Comparison of ENCODE assay signal across 1 cellular context in genomic region chr6:42210551-42210950, GRCh38.
A peak's percentile ranks its signal among the peaks of the same experiment; 100 is the strongest.
TF ChIP-seq lines count a peak whose summit lies in the region.

No MANE protein-coding gene starts in this region.

TF ChIP-seq in HEK293, 187 proteins besides CTCF, POLR2A, EP300 and RAD21 (continued from another document and continues in another):
- peak; percentile 50; the same call in 1 of the 2 replicates for TF ChIP-seq TSHZ1 (tag by site-specific recombination; IDR thresholded peaks at IDR 0.05; ENCODE audit: borderline replicate concordance)
- no peak for TF ChIP-seq ZNF211 (tag by site-specific recombination; IDR thresholded peaks at IDR 0.05; ENCODE audit: low read depth)
- no peak for TF ChIP-seq PBX3 (CRISPR knock-in tag; IDR thresholded peaks at IDR 0.05)
- 0 out of 2 replicates have a peak, but pooled peaks have one; percentile 29 for TF ChIP-seq ZNF558 (tag by site-specific recombination; IDR thresholded peaks at IDR 0.05)
- peak; percentile 73; the same call in 1 of the 2 replicates for TF ChIP-seq OVOL3 (tag by site-specific recombination; IDR thresholded peaks at IDR 0.05)
- peak; percentile 67; the same call in 1 of the 2 replicates for TF ChIP-seq ZNF580 (tag by site-specific recombination; IDR thresholded peaks at IDR 0.05)
- TF ChIP-seq ZNF155 (tag by site-specific recombination; IDR thresholded peaks at IDR 0.05), result no peak
- TF ChIP-seq GFI1B (tag by site-specific recombination; IDR thresholded peaks at IDR 0.05), result peak; percentile 71; the same call in 1 of the 2 replicates
- no peak for TF ChIP-seq ZNF24 (tag by site-specific recombination; IDR thresholded peaks at IDR 0.05)
- TF ChIP-seq SP7 (tag by site-specific recombination; IDR thresholded peaks at IDR 0.05), result peak; percentile 86
- peak; percentile 73; the same call in 1 of the 2 replicates for TF ChIP-seq BCL11A (tag by site-specific recombination; IDR thresholded peaks at IDR 0.05; ENCODE audit: low read depth)
- peak; percentile 88 for TF ChIP-seq BCL6B (tag by site-specific recombination; IDR thresholded peaks at IDR 0.05)
- no peak for TF ChIP-seq ZNF184 (tag by site-specific recombination; IDR thresholded peaks at IDR 0.05)
- TF ChIP-seq ZNF148 (tag by site-specific recombination; IDR thresholded peaks at IDR 0.05; ENCODE audit: borderline replicate concordance), result 0 out of 2 replicates have a peak, but pooled peaks have one; percentile 74
- peak; percentile 42; the same call in 1 of the 2 replicates for TF ChIP-seq KLF10 (tag by site-specific recombination; IDR thresholded peaks at IDR 0.05)
- TF ChIP-seq SALL2 (tag by site-specific recombination; IDR thresholded peaks at IDR 0.05; ENCODE audit: borderline replicate concordance), result peak; percentile 75; the same call in 1 of the 2 replicates
- peak; percentile 26; the same call in 1 of the 2 replicates for TF ChIP-seq ZNF335 (tag by site-specific recombination; conservative IDR thresholded peaks at IDR 0.05)
- TF ChIP-seq ZEB2 (tag by site-specific recombination; IDR thresholded peaks at IDR 0.05), result peak; percentile 48; the same call in 1 of the 2 replicates
- no peak for TF ChIP-seq ELK4 (IDR thresholded peaks at IDR 0.05; ENCODE audit: borderline replicate concordance, low read depth, low read length)
- no peak for TF ChIP-seq ZNF248 (tag by site-specific recombination; IDR thresholded peaks at IDR 0.05)
- TF ChIP-seq ZNF138 (tag by site-specific recombination; IDR thresholded peaks at IDR 0.05; ENCODE audit: borderline replicate concordance), result no peak
- TF ChIP-seq ZNF112 (tag by site-specific recombination; IDR thresholded peaks at IDR 0.05), result no peak
- no peak for TF ChIP-seq KLF1 (tag by site-specific recombination; IDR thresholded peaks at IDR 0.05)
- peak; percentile 92 for TF ChIP-seq OSR2 (tag by site-specific recombination; IDR thresholded peaks at IDR 0.05)
- TF ChIP-seq ZNF76 (tag by site-specific recombination; IDR thresholded peaks at IDR 0.05; ENCODE audit: borderline replicate concordance, low read depth), result no peak
- TF ChIP-seq ZNF174 (tag by site-specific recombination; IDR thresholded peaks at IDR 0.05), result no peak
- peak; percentile 88 for TF ChIP-seq FEZF1 (tag by site-specific recombination; IDR thresholded peaks at IDR 0.05)
- TF ChIP-seq PRDM4 (tag by site-specific recombination; IDR thresholded peaks at IDR 0.05), result no peak
- no peak for TF ChIP-seq ZNF514 (tag by site-specific recombination; IDR thresholded peaks at IDR 0.05)
- 0 out of 2 replicates have a peak, but pooled peaks have one; percentile 14 for TF ChIP-seq SCRT1 (tag by site-specific recombination; IDR thresholded peaks at IDR 0.05; ENCODE audit: borderline replicate concordance)
- peak; percentile 60 for TF ChIP-seq WT1 (tag by site-specific recombination; IDR thresholded peaks at IDR 0.05)
- no peak for TF ChIP-seq AEBP2 (tag by site-specific recombination; IDR thresholded peaks at IDR 0.05; ENCODE audit: borderline replicate concordance)
- 0 out of 2 replicates have a peak, but pooled peaks have one; percentile 16 for TF ChIP-seq ZIC2 (tag by site-specific recombination; IDR thresholded peaks at IDR 0.05)
- TF ChIP-seq ZNF404 (tag by site-specific recombination; IDR thresholded peaks at IDR 0.05), result 0 out of 2 replicates have a peak, but pooled peaks have one; percentile 36
- 0 out of 2 replicates have a peak, but pooled peaks have one; percentile 28 for TF ChIP-seq INSM2 (tag by site-specific recombination; IDR thresholded peaks at IDR 0.05)
- peak; percentile 57; the same call in 1 of the 2 replicates for TF ChIP-seq GLI2 (tag by site-specific recombination; IDR thresholded peaks at IDR 0.05; ENCODE audit: borderline replicate concordance, low read depth)
- TF ChIP-seq ZNF843 (tag by site-specific recombination; IDR thresholded peaks at IDR 0.05), result peak; percentile 80
- TF ChIP-seq ZNF664 (tag by site-specific recombination; IDR thresholded peaks at IDR 0.05), result peak; percentile 23; the same call in 1 of the 2 replicates
- TF ChIP-seq ZSCAN30 (tag by site-specific recombination; IDR thresholded peaks at IDR 0.05), result 0 out of 2 replicates have a peak, but pooled peaks have one; percentile 19
- no peak for TF ChIP-seq ZNF785 (tag by site-specific recombination; IDR thresholded peaks at IDR 0.05)
- 0 out of 2 replicates have a peak, but pooled peaks have one; percentile 19 for TF ChIP-seq HIC1 (tag by site-specific recombination; IDR thresholded peaks at IDR 0.05)
- TF ChIP-seq SCRT2 (tag by site-specific recombination; IDR thresholded peaks at IDR 0.05), result peak; percentile 42; the same call in 1 of the 2 replicates
- TF ChIP-seq ZXDB (tag by site-specific recombination; IDR thresholded peaks at IDR 0.05), result 0 out of 2 replicates have a peak, but pooled peaks have one; percentile 45
- peak; percentile 67 for TF ChIP-seq ZBTB8A (tag by site-specific recombination; IDR thresholded peaks at IDR 0.05)
